In the genomic region with DNA sequence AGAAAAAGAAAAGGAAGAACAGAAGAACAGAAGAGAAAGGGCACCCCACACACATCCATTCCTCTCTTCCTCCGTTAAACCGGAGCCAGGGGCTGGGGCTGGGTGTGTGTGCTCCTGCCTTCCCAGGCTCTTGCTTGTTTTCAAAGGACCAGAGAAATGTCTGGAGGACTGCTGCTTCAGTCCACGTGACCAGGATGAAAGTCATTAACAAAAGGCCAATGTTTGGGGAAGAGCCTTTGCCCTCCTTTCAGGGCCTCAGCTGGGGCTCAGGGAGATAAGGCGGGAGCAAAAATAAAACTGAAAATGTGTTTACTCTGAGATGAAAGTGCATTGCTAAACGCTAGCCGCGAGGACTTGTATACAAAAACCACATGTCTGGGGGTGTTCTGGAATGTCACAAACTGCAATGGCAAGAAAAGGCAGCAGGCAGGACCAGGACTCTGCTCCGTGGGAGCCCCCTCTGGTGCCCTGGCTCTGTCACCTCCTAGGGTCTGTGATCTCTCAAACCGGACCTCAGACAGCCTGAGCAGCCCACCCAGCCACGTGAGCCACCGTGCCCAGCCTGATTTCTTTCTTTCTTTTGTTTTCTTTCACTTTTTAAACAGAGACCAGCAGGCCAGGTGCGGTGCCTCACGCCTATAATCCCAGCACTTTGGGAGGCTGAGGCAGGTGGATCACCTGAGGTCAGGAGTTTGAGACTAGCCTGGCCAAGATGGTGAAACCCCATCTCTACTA, we compare ENCODE assay signal across 8 cellular contexts. TPM values are rescaled to one million over a fixed set of nuclear protein-coding genes. Genes with fewer than 3 reads are reported as not detected.
DNase-seq lines count a peak whose midpoint lies in the region; ATAC-seq and TF ChIP-seq lines count a peak whose summit lies in the region.

No MANE protein-coding gene starts in this region.

- H3K9me3 Mint-ChIP-seq in neural progenitor cell: no peaks in the 10 kb centered on the region

- H3K9me3 ChIP-seq in OCI-LY1 (ENCODE audit: low read length) (no peaks in the 10 kb centered on the region), esophagus squamous epithelium (no peaks in the 10 kb centered on the region), neural progenitor cell (ENCODE audit: low read depth) (no peaks in the 10 kb centered on the region)

- peak overlapping the region; percentile 52 for H3K4me3 Mint-ChIP-seq in neural progenitor cell

- H3K36me3 ChIP-seq in OCI-LY1 (ENCODE audit: insufficient read depth, low read length) (no peaks in the 10 kb centered on the region), esophagus squamous epithelium (no peaks in the 10 kb centered on the region), neural progenitor cell (no peaks in the 10 kb centered on the region)

- TF ChIP-seq CTCF in OCI-LY1 (IDR thresholded peaks at IDR 0.05; ENCODE audit: low read length): no peak
- TF ChIP-seq CTCF in esophagus squamous epithelium (IDR thresholded peaks at IDR 0.05): no peak
- no peak for TF ChIP-seq CTCF in neural progenitor cell (IDR thresholded peaks at IDR 0.05)

- H3K9ac ChIP-seq in OCI-LY1 (ENCODE audit: low read length): peak overlapping the region; percentile 5; the same call in 1 of the 2 replicates
- H3K9ac ChIP-seq in neural progenitor cell: no peak overlapping the region

- H3K4me1 ChIP-seq in OCI-LY1 (ENCODE audit: insufficient read depth, low read length, severe bottlenecking) (peaks cover 36% of the 10 kb centered on the region), esophagus squamous epithelium (peaks cover 7 to 41% (median 23%) of the 10 kb centered on the region in 3 donors), neural progenitor cell (peaks cover 5% of the 10 kb centered on the region)

- 14 to 21% methylated on average over 11 to 12 of the region's 13 CpGs for WGBS in esophagus squamous epithelium, 2 donors

- no peaks in the 10 kb centered on the region for H3K79me2 ChIP-seq in OCI-LY1 (ENCODE audit: insufficient read depth, low read length)
- no peaks in the 10 kb centered on the region for H3K79me2 ChIP-seq in neural progenitor cell (ENCODE audit: low read depth)

- no peaks in the 10 kb centered on the region for H3K27me3 Mint-ChIP-seq in neural progenitor cell (ENCODE audit: insufficient read depth, low read depth)

- H3K27ac ChIP-seq in OCI-LY1 (ENCODE audit: low read depth, low read length, poor library complexity, severe bottlenecking): peak overlapping the region; percentile 20
- peak overlapping the region; percentile 59 to 85 (median 80) for H3K27ac ChIP-seq in esophagus squamous epithelium
- no peak overlapping the region for H3K27ac ChIP-seq in neural progenitor cell

- H3K36me3 Mint-ChIP-seq in neural progenitor cell: no peaks in the 10 kb centered on the region

- no peaks in the 10 kb centered on the region for H3K9me2 ChIP-seq in OCI-LY1 (ENCODE audit: low read depth, low read length)

- peak overlapping the region; percentile 42 for H3K4me2 ChIP-seq in OCI-LY1 (ENCODE audit: low read length)
- peak overlapping the region; percentile 9 for H3K4me2 ChIP-seq in neural progenitor cell

- no peak overlapping the region for H3K4me3 ChIP-seq in OCI-LY1 (ENCODE audit: low read depth, low read length, poor library complexity, severe bottlenecking)
- peak overlapping the region in 3 of 4 donors; percentile 3 to 38 (median 10) for H3K4me3 ChIP-seq in esophagus squamous epithelium
- no peak overlapping the region for H3K4me3 ChIP-seq in neural progenitor cell

- ATAC-seq in GM18867 (IDR thresholded peaks at IDR 0.05; ENCODE audit: unreplicated experiment): peak; percentile 51
- ATAC-seq in GM18502 (IDR thresholded peaks at IDR 0.05; ENCODE audit: poor library complexity, unreplicated experiment): no peak
- ATAC-seq in esophagus mucosa: no peak
- no peak for ATAC-seq in HG03354 (IDR thresholded peaks at IDR 0.05; ENCODE audit: poor library complexity, severe bottlenecking, unreplicated experiment)

- H3K4me1 Mint-ChIP-seq in neural progenitor cell: peaks cover 7% of the 10 kb centered on the region

- H3K27me3 ChIP-seq in OCI-LY1 (ENCODE audit: insufficient read depth, low read length) (no peaks in the 10 kb centered on the region), esophagus squamous epithelium (no peaks in the 10 kb centered on the region), neural progenitor cell (no peaks in the 10 kb centered on the region)

- H3K27ac Mint-ChIP-seq in neural progenitor cell: peak overlapping the region; percentile 83

- H3F3A ChIP-seq in OCI-LY1 (ENCODE audit: insufficient read depth, low read length): 0 out of 2 replicates have a peak, but pooled peaks cover 6% of the 10 kb centered on the region
- H3F3A ChIP-seq in neural progenitor cell (ENCODE audit: low read depth): peaks cover 8% of the 10 kb centered on the region

- intact Hi-C loops in esophagus squamous epithelium (cut with DNase I): no loop called here

- H2AFZ ChIP-seq in OCI-LY1 (ENCODE audit: low read length) (peak overlapping the region; percentile 45), neural progenitor cell (replicated peaks) (peak overlapping the region; percentile 27)

- DNase-seq in esophagus squamous epithelium (lab: John Stamatoyannopoulos, UW) (no peak), neural progenitor cell (ENCODE audit: low spot score) (no peak), NCI-H2196 treated with DMSO at 0.1 percent for 48 hours (lab: John Stamatoyannopoulos, UW; ENCODE audit: unreplicated experiment) (no peak)

- TF ChIP-seq POLR2A in esophagus squamous epithelium (IDR thresholded peaks at IDR 0.05): no peak

- H4K20me1 ChIP-seq in OCI-LY1 (ENCODE audit: insufficient read depth, low read length): no peaks in the 10 kb centered on the region
- H4K20me1 ChIP-seq in neural progenitor cell (ENCODE audit: low read depth): no peaks in the 10 kb centered on the region

RNA-seq across cellular contexts. Expression of gene MYH9, which starts 31.6 kb away (rescaled TPM):
- total RNA-seq in esophagus squamous epithelium (100 to 1,000 TPM; 216 to 339 (median 246) TPM), neural progenitor cell (ENCODE audit: low replicate concordance) (77.2 and 189 TPM in 2 replicates), esophagus mucosa (487 TPM)

Comparison
In these comparisons a context has a peak if more than half of its experiments do, and no peak if none do; other contexts are left out.
1. H3K4me3 ChIP-seq: peak in esophagus squamous epithelium (3 of 4); none in OCI-LY1 (single experiment) and neural progenitor cell (single experiment).